In the genomic region with DNA sequence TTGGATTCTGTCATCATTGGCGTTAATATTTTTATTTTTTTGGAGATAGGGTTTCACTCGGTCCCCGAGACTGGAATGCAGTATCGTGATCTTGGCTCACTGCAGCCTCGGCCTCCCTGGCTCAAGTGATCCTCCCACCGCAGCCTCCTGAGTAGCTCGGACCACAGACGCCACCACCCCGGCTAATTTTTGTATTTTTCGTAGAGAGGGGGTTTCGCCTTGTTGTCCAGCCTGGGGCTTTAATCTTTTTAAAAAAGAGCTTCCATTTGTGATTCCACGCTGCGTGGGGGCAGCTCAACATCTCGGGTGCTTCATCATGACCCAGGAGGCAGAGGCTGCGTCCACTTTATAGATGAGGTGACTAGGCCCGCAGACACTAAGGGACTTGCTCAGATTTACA, we compare ENCODE assay signal across 8 cellular contexts. TPM values are rescaled to one million over a fixed set of nuclear protein-coding genes. Genes with fewer than 3 reads are reported as not detected.
DNase-seq lines count a peak whose midpoint lies in the region; ATAC-seq and TF ChIP-seq lines count a peak whose summit lies in the region.

No MANE protein-coding gene starts in this region.

- H3K79me2 ChIP-seq in Karpas-422 (ENCODE audit: low read length), result peaks cover 62% of the 10 kb centered on the region

- DNase-seq in BE2C (no peak), Karpas-422 (no peak), natural killer cell (no peak), germinal center (ENCODE audit: low spot score) (no peak)
- no peak for DNase-seq in central memory CD8-positive, alpha-beta T cell (ENCODE audit: low spot score in 2 of 2)

- H4K20me1 ChIP-seq in Karpas-422 (ENCODE audit: insufficient read depth, low read depth, low read length), result no peaks in the 10 kb centered on the region; the same call in 1 of the 2 replicates

- H3K9me3 Mint-ChIP-seq in central memory CD8-positive, alpha-beta T cell, result no peaks in the 10 kb centered on the region
- H3K9me3 Mint-ChIP-seq in natural killer cell, result no peaks in the 10 kb centered on the region

- H3K9me2 ChIP-seq in Karpas-422 (replicated peaks; ENCODE audit: insufficient read depth, low read length), result no peaks in the 10 kb centered on the region

- no peak for ATAC-seq in central memory CD8-positive, alpha-beta T cell (replicated peaks; ENCODE audit: extremely low read depth, poor library complexity, severe bottlenecking)
- ATAC-seq in natural killer cell (no peak), GM18505 (IDR thresholded peaks at IDR 0.05; ENCODE audit: unreplicated experiment) (no peak), GM21786 (IDR thresholded peaks at IDR 0.05; ENCODE audit: unreplicated experiment) (no peak), HG02623 (IDR thresholded peaks at IDR 0.05; ENCODE audit: unreplicated experiment) (no peak)

- no peak for TF ChIP-seq POLR2A in GM18505 (IDR thresholded peaks at IDR 0.05; ENCODE audit: borderline replicate concordance, extremely low read depth, insufficient read depth, insufficient read length)

- peak overlapping the region; percentile 95 for H3K9ac ChIP-seq in Karpas-422 (ENCODE audit: low read length)

- peaks cover 50% of the 10 kb centered on the region for H3K4me1 Mint-ChIP-seq in central memory CD8-positive, alpha-beta T cell
- H3K4me1 Mint-ChIP-seq in natural killer cell, result peaks cover 58 to 59% of the 10 kb centered on the region in 2 donors

- H3K27me3 ChIP-seq in BE2C, result no peaks in the 10 kb centered on the region
- no peaks in the 10 kb centered on the region for H3K27me3 ChIP-seq in Karpas-422 (ENCODE audit: low read length)

- H3K27ac Mint-ChIP-seq in central memory CD8-positive, alpha-beta T cell (ENCODE audit: low read depth), result peak overlapping the region; percentile 90
- H3K27ac Mint-ChIP-seq in natural killer cell, result peak overlapping the region; percentile 96 to 98

- H3K9me3 ChIP-seq in BE2C, result no peaks in the 10 kb centered on the region
- no peaks in the 10 kb centered on the region for H3K9me3 ChIP-seq in Karpas-422 (ENCODE audit: low read length)

- TF ChIP-seq CTCF in BE2C (IDR thresholded peaks at IDR 0.05; ENCODE audit: low read depth, low read length), result no peak
- TF ChIP-seq CTCF in natural killer cell (IDR thresholded peaks at IDR 0.05), result no peak

- H3K36me3 ChIP-seq in BE2C, result peaks cover 4% of the 10 kb centered on the region
- peaks cover 6% of the 10 kb centered on the region; the same call in 1 of the 2 replicates for H3K36me3 ChIP-seq in Karpas-422 (ENCODE audit: insufficient read depth, low read length)

- H3K27me3 Mint-ChIP-seq in central memory CD8-positive, alpha-beta T cell, result peaks cover 5% of the 10 kb centered on the region
- H3K27me3 Mint-ChIP-seq in natural killer cell (ENCODE audit: low read depth in 2 of 2), result peaks cover 2 to 4% of the 10 kb centered on the region in 2 donors

- intact Hi-C loops in natural killer cell (cut with micrococcal nuclease), result loop anchor here (5.0 kb wide), 3 partner anchors 35 to 500 kb away; a partner anchor contains a TSS

- peak overlapping the region; percentile 74 for H3K4me3 ChIP-seq in BE2C (ENCODE audit: low read depth, low read length)
- peak overlapping the region; percentile 82 for H3K4me3 ChIP-seq in Karpas-422 (ENCODE audit: low read length)

- H3K4me3 Mint-ChIP-seq in central memory CD8-positive, alpha-beta T cell, result peak overlapping the region; percentile 98
- peak overlapping the region; percentile 91 for H3K4me3 Mint-ChIP-seq in natural killer cell

- H3K36me3 Mint-ChIP-seq in central memory CD8-positive, alpha-beta T cell (ENCODE audit: insufficient read depth), result peaks cover 27% of the 10 kb centered on the region
- H3K36me3 Mint-ChIP-seq in natural killer cell, result no peaks in the 10 kb centered on the region

- H3K4me1 ChIP-seq in BE2C, result peaks cover 8% of the 10 kb centered on the region; the same call in 1 of the 2 replicates
- H3K4me1 ChIP-seq in Karpas-422 (ENCODE audit: low read length), result peaks cover 22% of the 10 kb centered on the region

- peak overlapping the region; percentile 79 for H3K27ac ChIP-seq in Karpas-422 (ENCODE audit: low read length)

- H3K4me2 ChIP-seq in Karpas-422 (ENCODE audit: low read depth, low read length, poor library complexity, severe bottlenecking), result peak overlapping the region; percentile 82

- H2AFZ ChIP-seq in Karpas-422 (ENCODE audit: low read length), result no peak overlapping the region

RNA-seq across cellular contexts. Expression of a gene that starts 1.5 kb away (rescaled TPM):
- polyA plus RNA-seq in BE2C (2012; ENCODE audit: insufficient read depth, insufficient read length, low read depth), result 69.2 TPM
- total RNA-seq in Karpas-422 (2014; rRNA removed; shearing (Covaris generic); ENCODE audit: low replicate concordance), result 30.1 and 36.5 TPM in 2 replicates
- total RNA-seq in natural killer cell, result 100 to 1,000 TPM in 2 of 3 donors, 10 to 100 TPM in 1; 88.8 to 117 (median 117) TPM

RNA-seq across cellular contexts. Expression of a gene that starts 16.4 kb away (rescaled TPM):
- 0.23 TPM for polyA plus RNA-seq in BE2C (2012; ENCODE audit: insufficient read depth, insufficient read length, low read depth)
- total RNA-seq in Karpas-422 (2014; rRNA removed; shearing (Covaris generic); ENCODE audit: low replicate concordance), result not detected in 2 replicates
- total RNA-seq in natural killer cell, result not detected
